10 cellular contexts compared by ENCODE assay signal in the genomic region with DNA sequence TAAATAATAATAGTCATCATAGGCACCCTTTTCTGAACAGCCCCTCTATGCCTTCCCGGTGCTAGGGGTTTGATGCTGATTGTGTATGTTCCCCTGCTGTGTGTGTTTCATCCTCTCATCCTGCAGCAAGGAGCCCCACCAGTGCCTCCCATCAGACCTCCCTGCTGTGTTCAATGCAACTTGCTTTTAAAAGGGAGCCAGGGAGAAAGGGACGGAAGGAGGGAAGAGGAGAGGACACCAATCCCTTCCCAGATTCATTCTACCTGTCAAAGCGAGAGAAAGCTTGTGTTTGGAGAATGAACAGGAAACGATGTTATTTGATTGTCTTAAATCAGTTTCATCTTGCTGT.
DNase-seq lines count a peak whose midpoint lies in the region; ATAC-seq and TF ChIP-seq lines count a peak whose summit lies in the region.
"Had no signal": no experiment of that assay in that cellular context is flagged by ENCODE, and none has a peak within 500 bp of the region (broad histone marks: within the 10 kb centered on the region; RNA-seq: fewer than 3 reads in every experiment).

No MANE protein-coding gene starts in this region.

- H4K20me1 ChIP-seq in mammary epithelial cell (ENCODE audit: insufficient read depth, low read length), result no peaks in the 10 kb centered on the region

- no peaks in the 10 kb centered on the region for H3K36me3 ChIP-seq in mammary epithelial cell (ENCODE audit: insufficient read depth, low read length)
- no peaks in the 10 kb centered on the region for H3K36me3 ChIP-seq in mesenchymal stem cell (ENCODE audit: control insufficient read depth in 1 of 2, insufficient read depth in 2 of 2, low read depth in 1 of 2, low read length in 2 of 2)

- peak overlapping the region; percentile 32 to 44 for H3K4me3 Mint-ChIP-seq in CD14-positive monocyte
- H3K4me3 Mint-ChIP-seq in activated naive CD4-positive, alpha-beta T cell treated with anti-CD3 and anti-CD28 coated beads, Interleukin-2, amount 10 ng/mL, durations not matched to agents 7 days and 5 days, result no peak overlapping the region

- peak overlapping the region; percentile 27 for H2BK120ac ChIP-seq in mesenchymal stem cell (ENCODE audit: low read depth, low read length)

- no peak overlapping the region for H3K23ac ChIP-seq in mesenchymal stem cell (ENCODE audit: low read length in 2 of 2)

- no TSS peak for BruUV-seq in mammary epithelial cell (replicated peaks; lab: Mats Ljungman, UMichigan)

- H3K9me3 Mint-ChIP-seq in CD14-positive monocyte, result peaks cover 0 to 2% (median 0%) of the 10 kb centered on the region in 7 donors
- H3K9me3 Mint-ChIP-seq in activated naive CD4-positive, alpha-beta T cell treated with anti-CD3 and anti-CD28 coated beads, Interleukin-2, amount 10 ng/mL, durations not matched to agents 7 days and 5 days, result no peaks in the 10 kb centered on the region

- H3K27me3 Mint-ChIP-seq in CD14-positive monocyte (ENCODE audit: low read depth in 3 of 3), result no peaks in the 10 kb centered on the region
- peaks cover 4% of the 10 kb centered on the region for H3K27me3 Mint-ChIP-seq in activated naive CD4-positive, alpha-beta T cell treated with anti-CD3 and anti-CD28 coated beads, Interleukin-2, amount 10 ng/mL, durations not matched to agents 7 days and 5 days

- in situ Hi-C loops in mammary epithelial cell (cut with MboI; ENCODE audit: low sequenced_read_pairs in 2 of 2), result no loop called here

- no peaks in the 10 kb centered on the region for H3K27me3 ChIP-seq in mammary epithelial cell (ENCODE audit: insufficient read depth, low read length)
- H3K27me3 ChIP-seq in mesenchymal stem cell (ENCODE audit: control insufficient read depth in 1 of 2, insufficient read depth in 1 of 2, low read length in 2 of 2), result no peaks in the 10 kb centered on the region

- peak overlapping the region; percentile 74 for H4K91ac ChIP-seq in mesenchymal stem cell (ENCODE audit: low read length)

- peaks cover 9% of the 10 kb centered on the region for H3K4me1 Mint-ChIP-seq in CD14-positive monocyte
- H3K4me1 Mint-ChIP-seq in activated naive CD4-positive, alpha-beta T cell treated with anti-CD3 and anti-CD28 coated beads, Interleukin-2, amount 10 ng/mL, durations not matched to agents 7 days and 5 days, result peaks cover 8% of the 10 kb centered on the region

- H2AFZ ChIP-seq in mammary epithelial cell (ENCODE audit: low read depth, low read length), result peak overlapping the region; percentile 46
- no peak overlapping the region for H2AFZ ChIP-seq in mesenchymal stem cell (ENCODE audit: low read depth, low read length)

- no peak overlapping the region for H3K4ac ChIP-seq in mesenchymal stem cell (ENCODE audit: low read depth in 1 of 2, low read length in 2 of 2)

- H2BK12ac ChIP-seq in mesenchymal stem cell (ENCODE audit: low read length in 2 of 2), result no peak overlapping the region

- DNase-seq in CD14-positive monocyte (ENCODE audit: low spot score) (no peak), NCI-H1092 treated with DMSO at 0.1 percent for 48 hours (lab: John Stamatoyannopoulos, UW) (peak; percentile 74), mammary epithelial cell (no peak), mesenchymal stem cell (no peak), OCI-M2 (lab: John Stamatoyannopoulos, UW; ENCODE audit: unreplicated experiment) (no peak)
- no peak for DNase-seq in activated naive CD4-positive, alpha-beta T cell treated with anti-CD3 and anti-CD28 coated beads, Interleukin-2, amount 10 ng/mL, durations not matched to agents 7 days and 5 days

- peak; percentile 17 for ATAC-seq in GM21423 (IDR thresholded peaks at IDR 0.05; ENCODE audit: unreplicated experiment)
- ATAC-seq in GM18520 (IDR thresholded peaks at IDR 0.05; ENCODE audit: unreplicated experiment), result no peak

- no peak overlapping the region for H3K14ac ChIP-seq in mesenchymal stem cell (ENCODE audit: low read length in 2 of 2)

- H2BK5ac ChIP-seq in mesenchymal stem cell (ENCODE audit: low read depth, low read length, poor library complexity, severe bottlenecking), result no peak overlapping the region

- H2AK5ac ChIP-seq in mesenchymal stem cell (ENCODE audit: low read length, severe bottlenecking), result no peak overlapping the region

- intact Hi-C loops in CD14-positive monocyte (cut with micrococcal nuclease) (loop anchor here in 1 of 2 donors (5.0 to 10.0 kb wide), 2 partner anchors 364 to 1307 kb away; no protein-coding TSS in a partner anchor), mammary epithelial cell (cut with micrococcal nuclease) (loop anchor here (1.0 to 10.0 kb wide), 6 partner anchors 54 to 527 kb away; no protein-coding TSS in a partner anchor)

- TF ChIP-seq CTCF in CD14-positive monocyte (IDR thresholded peaks at IDR 0.05) (no peak), mammary epithelial cell (conservative IDR thresholded peaks at IDR 0.05 in 1 of 2, IDR thresholded peaks at IDR 0.05 in 1 of 2; ENCODE audit: extremely low read depth in 1 of 2, insufficient read depth in 1 of 2, low read depth in 1 of 2, low read length in 2 of 2) (no peak)

- dilution Hi-C loops in mammary epithelial cell (cut with HindIII; ENCODE audit: low sequenced_read_pairs), result no loop called here

- H3K79me1 ChIP-seq in mesenchymal stem cell (replicated peaks; ENCODE audit: low read length, poor library complexity, severe bottlenecking), result no peaks in the 10 kb centered on the region

- H2BK15ac ChIP-seq in mesenchymal stem cell (ENCODE audit: low read depth, poor library complexity, severe bottlenecking), result peak overlapping the region; percentile 63

- H4K8ac ChIP-seq in mesenchymal stem cell (ENCODE audit: low read length), result peak overlapping the region; percentile 93

- H3K18ac ChIP-seq in mesenchymal stem cell (ENCODE audit: low read depth in 1 of 2, low read length in 2 of 2), result peak overlapping the region in 1 of 2 experiments; percentile 93

- H3K9ac ChIP-seq in mammary epithelial cell (ENCODE audit: insufficient read depth, low read length) (no peak overlapping the region), mesenchymal stem cell (ENCODE audit: low read length) (peak overlapping the region; percentile 91)

- 100% methylated on average over 3 of the region's 4 CpGs for WGBS in mammary epithelial cell (ENCODE audit: low coverage, missing lambda C conversion rate)
- WGBS in mesenchymal stem cell, result 48% methylated on average over 3 of the region's 4 CpGs

- H3K36me3 Mint-ChIP-seq in CD14-positive monocyte, result no peaks in the 10 kb centered on the region
- no peaks in the 10 kb centered on the region for H3K36me3 Mint-ChIP-seq in activated naive CD4-positive, alpha-beta T cell treated with anti-CD3 and anti-CD28 coated beads, Interleukin-2, amount 10 ng/mL, durations not matched to agents 7 days and 5 days

- H3K4me2 ChIP-seq in mammary epithelial cell (ENCODE audit: insufficient read depth, low read depth, low read length) (peak overlapping the region; percentile 37), mesenchymal stem cell (ENCODE audit: low read length, poor library complexity, severe bottlenecking) (peak overlapping the region; percentile 85)

- no peaks in the 10 kb centered on the region for H3K79me2 ChIP-seq in mammary epithelial cell (ENCODE audit: insufficient read depth, low read length)

- H3K4me1 ChIP-seq in mammary epithelial cell (ENCODE audit: insufficient read depth, low read length) (peaks cover 8% of the 10 kb centered on the region), mesenchymal stem cell (ENCODE audit: control insufficient read depth, insufficient read depth, low read depth, low read length) (peaks cover 1% of the 10 kb centered on the region)

- no peaks in the 10 kb centered on the region for H3K9me3 ChIP-seq in mammary epithelial cell (replicated peaks; ENCODE audit: insufficient read depth, low read length)
- no peaks in the 10 kb centered on the region for H3K9me3 ChIP-seq in mesenchymal stem cell (ENCODE audit: control insufficient read depth, low read length)

- H3K4me3 ChIP-seq in mammary epithelial cell (replicated peaks in 1 of 3; ENCODE audit: insufficient read depth in 1 of 3, low read depth in 2 of 3, low read length in 3 of 3), result no peak overlapping the region
- peak overlapping the region in 1 of 2 experiments; percentile 69 for H3K4me3 ChIP-seq in mesenchymal stem cell (ENCODE audit: insufficient read depth in 1 of 2, low read depth in 1 of 2, low read length in 2 of 2)
- H3K4me3 ChIP-seq: lung had no signal

- peak overlapping the region in 5 of 7 donors; percentile 46 to 78 (median 62) for H3K27ac Mint-ChIP-seq in CD14-positive monocyte
- H3K27ac Mint-ChIP-seq in activated naive CD4-positive, alpha-beta T cell treated with anti-CD3 and anti-CD28 coated beads, Interleukin-2, amount 10 ng/mL, durations not matched to agents 7 days and 5 days, result no peak overlapping the region

- CTCF ChIA-PET in mammary epithelial cell (lab: Charles Lee; ENCODE audit: low non-redundant PET), result interaction anchor here (0.7 kb wide), 1 partner anchor 650 kb away, joined by 3 read pairs; no protein-coding TSS in a partner anchor
- CTCF ChIA-PET in activated naive CD4-positive, alpha-beta T cell treated with anti-CD3 and anti-CD28 coated beads, Interleukin-2, amount 10 ng/mL, durations not matched to agents 7 days and 5 days (lab: Charles Lee), result interaction anchor here (1.0 kb wide), 2 partner anchors 44 to 428 kb away, joined by 3 read pairs; no protein-coding TSS in a partner anchor

- H3K27ac ChIP-seq in mammary epithelial cell (ENCODE audit: insufficient read depth, low read depth, low read length) (no peak overlapping the region), mesenchymal stem cell (ENCODE audit: low read length, poor library complexity, severe bottlenecking) (peak overlapping the region; percentile 74)
- H3K27ac ChIP-seq: HL-60 had no signal
